ENCODE assay signal across 1 cellular context in genomic region chr7:138607216-138608126, GRCh38.
TF ChIP-seq lines count a peak whose summit lies in the region.

No MANE protein-coding gene starts in this region.

TF ChIP-seq in HepG2, 621 proteins besides CTCF, POLR2A, EP300 and RAD21 (continued from another document):
- TF ChIP-seq HNF4G (IDR thresholded peaks at IDR 0.05; ENCODE audit: borderline replicate concordance, low read depth, low read length) = 0 out of 2 replicates have a peak, but pooled peaks have one; percentile 23
- no peak for TF ChIP-seq HNF4G (CRISPR knock-in tag; IDR thresholded peaks at IDR 0.05; ENCODE audit: borderline replicate concordance, low read depth)
- TF ChIP-seq ATF3 (CRISPR knock-in tag; IDR thresholded peaks at IDR 0.05) = no peak
- TF ChIP-seq PCBP1 (IDR thresholded peaks at IDR 0.05; ENCODE audit: borderline replicate concordance, low read depth, low read length) = no peak
- TF ChIP-seq ELF1 (CRISPR knock-in tag; IDR thresholded peaks at IDR 0.05) = no peak
- 0 out of 4 replicates have a peak, but pooled peaks of 1 of the 2 experiments have one; percentile 9 for TF ChIP-seq NR2F1 (CRISPR knock-in tag; IDR thresholded peaks at IDR 0.05)
